In the genomic region with DNA sequence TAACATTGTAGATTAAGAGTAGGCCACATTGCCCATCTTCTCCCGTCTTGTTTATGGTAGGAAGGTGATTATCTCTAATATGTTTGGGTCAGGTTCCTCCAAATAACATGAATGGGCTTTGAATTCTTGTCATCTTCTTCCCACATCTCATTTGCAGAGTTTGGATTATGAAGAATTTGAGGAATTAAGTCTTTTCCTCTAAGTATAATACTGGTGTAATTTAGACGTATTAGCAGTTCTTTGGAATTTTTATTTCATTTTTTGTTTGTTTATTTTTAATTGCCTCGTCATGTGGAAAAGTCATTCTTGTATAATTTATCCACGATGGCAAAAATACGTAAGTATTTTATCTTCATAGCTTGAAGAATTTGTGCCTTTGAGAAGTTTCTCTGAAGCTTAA, we compare ENCODE assay signal across 23 cellular contexts.
A peak's percentile ranks its signal among the peaks of the same experiment; 100 is the strongest.
DNase-seq lines count a peak whose midpoint lies in the region; ATAC-seq and TF ChIP-seq lines count a peak whose summit lies in the region.
"Had no signal": no experiment of that assay in that cellular context is flagged by ENCODE, and none has a peak within 500 bp of the region (broad histone marks: within the 10 kb centered on the region; RNA-seq: fewer than 3 reads in every experiment).

No MANE protein-coding gene starts in this region.

- H3K27ac Mint-ChIP-seq in WTC11 = peak overlapping the region; percentile 57; the same call in 1 of the 2 replicates
- peak overlapping the region; percentile 3 for H3K27ac Mint-ChIP-seq in progenitor cell of endocrine pancreas
- H3K27ac Mint-ChIP-seq: B cell; CD4-positive, alpha-beta T cell; CD8-positive, alpha-beta T cell had no signal

- H4K8ac ChIP-seq in IMR-90 (ENCODE audit: low read depth in 2 of 2, low read length in 2 of 2) = no peak overlapping the region

- no peak overlapping the region for H2BK20ac ChIP-seq in IMR-90 (ENCODE audit: low read depth, low read length)

- H3K27me3 Mint-ChIP-seq in WTC11 (ENCODE audit: low read depth) (no peaks in the 10 kb centered on the region), progenitor cell of endocrine pancreas (no peaks in the 10 kb centered on the region)
- H3K27me3 Mint-ChIP-seq: B cell; CD4-positive, alpha-beta T cell had no signal

- no peak overlapping the region for H2AK9ac ChIP-seq in IMR-90 (replicated peaks; ENCODE audit: low read depth, low read length, poor library complexity)

- H4K20me1 ChIP-seq in IMR-90 (ENCODE audit: insufficient read depth, low read length) = peaks cover 8% of the 10 kb centered on the region; the same call in 1 of the 2 replicates

- peak overlapping the region; percentile 26; the same call in 1 of the 2 replicates for H3K27ac ChIP-seq in IMR-90 (ENCODE audit: insufficient read depth, low read length)
- H3K27ac ChIP-seq: 22Rv1; A549; BLaER1 treated with 17β-estradiol and CSF1 and Interleukin-3, amounts not matched to agents 10 nM and 100 nM; C4-2B had no signal

- ATAC-seq in IMR-90 (ENCODE audit: low read depth) (peak; percentile 59), WTC11 (no peak)
- no peak for ATAC-seq in stimulated activated naive CD8-positive, alpha-beta T cell treated with anti-CD3 and anti-CD28 coated beads, Interleukin-15, Interleukin-2, amounts not matched to agents 100 U/mL and 50 U/mL, for 24 hours
- ATAC-seq: A549; CD8-positive, alpha-beta T cell had no signal

- no CpG with 5 or more reads among the region's 5 CpGs for WGBS in IMR-90 (ENCODE audit: extremely low coverage in 2 of 2, insufficient read length in 1 of 2), 2 experiments

- no peak for TF ChIP-seq RAD21 in IMR-90 (IDR thresholded peaks at IDR 0.05; ENCODE audit: low read length)

- in situ Hi-C loops in IMR-90 (cut with MboI; ENCODE audit: low sequenced_read_pairs) = no loop called here

- no TSS peak for BruUV-seq in IMR-90 (replicated peaks; lab: Mats Ljungman, UMichigan)

- CTCF ChIA-PET in IMR-90 (lab: Yijun Ruan, JAX) = interaction anchor here (0.9 kb wide), 1 partner anchor 19 kb away, joined by 3 read pairs; no protein-coding TSS in a partner anchor
- CTCF ChIA-PET in WTC11 (lab: Charles Lee) = no interaction called here

- no peak overlapping the region for H2BK120ac ChIP-seq in IMR-90 (ENCODE audit: low read depth, low read length)

- H3K4ac ChIP-seq in IMR-90 (ENCODE audit: low read depth, low read length) = no peak overlapping the region

- H2AFZ ChIP-seq in IMR-90 (replicated peaks; ENCODE audit: low read length, poor library complexity) = no peak overlapping the region

- H3K4me1 ChIP-seq in IMR-90 (ENCODE audit: control insufficient read depth, insufficient read depth, low read length) = peaks cover 5% of the 10 kb centered on the region
- H3K4me1 ChIP-seq: BLaER1 treated with 17β-estradiol and CSF1 and Interleukin-3, amounts not matched to agents 10 nM and 100 nM; Caco-2 had no signal

- H3K4me3 ChIP-seq in IMR-90 (ENCODE audit: insufficient read depth, low read depth, low read length) = no peak overlapping the region
- H3K4me3 ChIP-seq: A549; BLaER1 treated with 17β-estradiol and CSF1 and Interleukin-3, amounts not matched to agents 10 nM and 100 nM had no signal

- peaks cover 7% of the 10 kb centered on the region for H3K4me1 Mint-ChIP-seq in WTC11
- peaks cover 7% of the 10 kb centered on the region for H3K4me1 Mint-ChIP-seq in progenitor cell of endocrine pancreas (ENCODE audit: low read depth)
- H3K4me1 Mint-ChIP-seq: B cell had no signal

- H3K79me1 ChIP-seq in IMR-90 (ENCODE audit: low read depth in 1 of 2, low read length in 2 of 2) = peaks cover 12 to 52% of the 10 kb centered on the region in 2 experiments

- no peak overlapping the region for H4K91ac ChIP-seq in IMR-90 (ENCODE audit: insufficient read depth, low read depth, low read length)

- no peaks in the 10 kb centered on the region for H3K27me3 ChIP-seq in IMR-90 (ENCODE audit: control insufficient read depth, insufficient read depth, low read length)
- H3K27me3 ChIP-seq: BLaER1 treated with 17β-estradiol and CSF1 and Interleukin-3, amounts not matched to agents 10 nM and 100 nM had no signal

- dilution Hi-C loops in IMR-90 (cut with HindIII; ENCODE audit: low sequenced_read_pairs, unreplicated experiment) = no loop called here

- no peaks in the 10 kb centered on the region for H3K9me3 ChIP-seq in IMR-90 (ENCODE audit: control insufficient read depth, insufficient read depth, low read length)
- H3K9me3 ChIP-seq: A549; BLaER1 treated with 17β-estradiol and CSF1 and Interleukin-3, amounts not matched to agents 10 nM and 100 nM; Caco-2 had no signal

- 0 out of 2 replicates have a peak, but pooled peaks cover under 1% of the 10 kb centered on the region for H3K9me1 ChIP-seq in IMR-90 (ENCODE audit: insufficient read depth, low read length)

- POLR2A ChIA-PET in IMR-90 (lab: Charles Lee; ENCODE audit: unreplicated experiment) = no interaction called here
- POLR2A ChIA-PET in WTC11 (lab: Charles Lee) = interaction anchor here (0.6 kb wide), 1 partner anchor 25 kb away, joined by 3 read pairs; no protein-coding TSS in a partner anchor

- no peak overlapping the region for H2BK15ac ChIP-seq in IMR-90 (ENCODE audit: low read depth, low read length)

- no peak for TF ChIP-seq CTCF in IMR-90 (conservative IDR thresholded peaks at IDR 0.05; ENCODE audit: low read depth, low read length)
- no peak for TF ChIP-seq CTCF in WTC11 (IDR thresholded peaks at IDR 0.05)
- no peak for TF ChIP-seq CTCF in progenitor cell of endocrine pancreas (IDR thresholded peaks at IDR 0.05; ENCODE audit: unreplicated experiment)

- H3K23ac ChIP-seq in IMR-90 (ENCODE audit: low read depth, low read length) = no peak overlapping the region

- H3K14ac ChIP-seq in IMR-90 (replicated peaks; ENCODE audit: low read depth, low read length) = 0 out of 2 replicates have a peak overlapping the region, but pooled peaks have one; percentile 27

- H3K36me3 ChIP-seq in IMR-90 (ENCODE audit: control insufficient read depth, insufficient read depth, low read length) = no peaks in the 10 kb centered on the region

- peak overlapping the region; percentile 64; the same call in 1 of the 2 replicates for H3K4me2 ChIP-seq in IMR-90 (ENCODE audit: low read depth, low read length)
- H3K4me2 ChIP-seq: A549; BLaER1 treated with 17β-estradiol and CSF1 and Interleukin-3, amounts not matched to agents 10 nM and 100 nM had no signal

- no peak overlapping the region for H3K56ac ChIP-seq in IMR-90 (ENCODE audit: extremely low read depth, insufficient read depth, low read length)

- H3K9me3 Mint-ChIP-seq in WTC11 = no peaks in the 10 kb centered on the region
- no peaks in the 10 kb centered on the region for H3K9me3 Mint-ChIP-seq in progenitor cell of endocrine pancreas (ENCODE audit: low read depth)
- H3K9me3 Mint-ChIP-seq: CD4-positive, alpha-beta T cell; CD8-positive, alpha-beta T cell had no signal

- H3K4me3 Mint-ChIP-seq in WTC11 (no peak overlapping the region), progenitor cell of endocrine pancreas (ENCODE audit: low read depth) (no peak overlapping the region)
- H3K4me3 Mint-ChIP-seq: B cell; CD4-positive, alpha-beta T cell; CD8-positive, alpha-beta T cell had no signal

- no peak overlapping the region for H2AK5ac ChIP-seq in IMR-90 (ENCODE audit: low read depth, low read length)

- intact Hi-C loops in IMR-90 (cut with micrococcal nuclease) = no loop called here

- H2BK5ac ChIP-seq in IMR-90 (ENCODE audit: low read depth, low read length, poor library complexity, severe bottlenecking) = peak overlapping the region; percentile 70

- DNase-seq in EH (ENCODE audit: low read depth) (peak; percentile 52), IMR-90 (peak; percentile 18), WTC11 (ENCODE audit: low spot score) (no peak), progenitor cell of endocrine pancreas (ENCODE audit: low spot score, unreplicated experiment) (no peak), mucosa of gallbladder (ENCODE audit: low spot score) (no peak), DMS114 treated with DMSO at 0.1 percent for 48 hours (lab: John Stamatoyannopoulos, UW; ENCODE audit: unreplicated experiment) (no peak), NCI-H187 (lab: John Stamatoyannopoulos, UW) (no peak)
- no peak for DNase-seq in stimulated activated naive CD8-positive, alpha-beta T cell treated with anti-CD3 and anti-CD28 coated beads, Interleukin-15, Interleukin-2, amounts not matched to agents 100 U/mL and 50 U/mL, for 24 hours
- DNase-seq: AML-193; Caco-2; Calu3; CD4-positive, alpha-beta T cell; CD8-positive, alpha-beta T cell; DMS153; DMS53; DMS79; DND-41; GF-D8 had no signal

- TF ChIP-seq POLR2A in IMR-90 (IDR thresholded peaks at IDR 0.05; ENCODE audit: low read depth, low read length) = no peak

- peak overlapping the region; percentile 38; the same call in 1 of the 2 replicates for H3K18ac ChIP-seq in IMR-90 (ENCODE audit: low read depth, low read length)

- no peaks in the 10 kb centered on the region for H3K36me3 Mint-ChIP-seq in WTC11
- H3K36me3 Mint-ChIP-seq in progenitor cell of endocrine pancreas (ENCODE audit: insufficient read depth) = peaks cover 3% of the 10 kb centered on the region
- H3K36me3 Mint-ChIP-seq: CD8-positive, alpha-beta T cell had no signal

- no peak overlapping the region for H4K5ac ChIP-seq in IMR-90 (ENCODE audit: low read depth, low read length)

- no peak overlapping the region for H3K9ac ChIP-seq in IMR-90 (ENCODE audit: low read depth, low read length)
- H3K9ac ChIP-seq: BLaER1 treated with 17β-estradiol and CSF1 and Interleukin-3, amounts not matched to agents 10 nM and 100 nM had no signal

TF ChIP-seq in IMR-90, 13 proteins besides CTCF, POLR2A, EP300 and RAD21 (continues in another document):
- TF ChIP-seq FOS (IDR thresholded peaks at IDR 0.05; ENCODE audit: low read depth, low read length) (no peak), BHLHE40 (IDR thresholded peaks at IDR 0.05; ENCODE audit: low read depth, low read length) (no peak), RFX5 (IDR thresholded peaks at IDR 0.05; ENCODE audit: low read depth, low read length) (no peak), RCOR1 (IDR thresholded peaks at IDR 0.05; ENCODE audit: insufficient replicate concordance, low read length) (no peak), MXI1 (IDR thresholded peaks at IDR 0.05; ENCODE audit: borderline replicate concordance, low read depth, low read length) (no peak), NFE2L2 (IDR thresholded peaks at IDR 0.05; ENCODE audit: low read depth, low read length) (no peak)

TF ChIP-seq in WTC11, 78 proteins besides CTCF, POLR2A, EP300 and RAD21:
- no peak for TF ChIP-seq SP1 (CRISPR knock-in tag; conservative IDR thresholded peaks at IDR 0.05)
- no peak for TF ChIP-seq NFYB (CRISPR knock-in tag; conservative IDR thresholded peaks at IDR 0.05; ENCODE audit: low read depth)
- no peak for TF ChIP-seq EMX1 (CRISPR knock-in tag; IDR thresholded peaks at IDR 0.05)

Comparison
In these comparisons a context has a peak if more than half of its experiments do, and no peak if none do; other contexts are left out.
1. DNase-seq: peak in EH (single experiment) and IMR-90 (single experiment); none in WTC11 (single experiment), progenitor cell of endocrine pancreas (single experiment), mucosa of gallbladder (single experiment), DMS114 treated with DMSO at 0.1 percent for 48 hours (single experiment), stimulated activated naive CD8-positive, alpha-beta T cell treated with anti-CD3 and anti-CD28 coated beads, Interleukin-15, Interleukin-2, amounts not matched to agents 100 U/mL and 50 U/mL, for 24 hours (single experiment) and NCI-H187 (0 of 2).